ENCODE assay signal across 20 cellular contexts in the genomic region with DNA sequence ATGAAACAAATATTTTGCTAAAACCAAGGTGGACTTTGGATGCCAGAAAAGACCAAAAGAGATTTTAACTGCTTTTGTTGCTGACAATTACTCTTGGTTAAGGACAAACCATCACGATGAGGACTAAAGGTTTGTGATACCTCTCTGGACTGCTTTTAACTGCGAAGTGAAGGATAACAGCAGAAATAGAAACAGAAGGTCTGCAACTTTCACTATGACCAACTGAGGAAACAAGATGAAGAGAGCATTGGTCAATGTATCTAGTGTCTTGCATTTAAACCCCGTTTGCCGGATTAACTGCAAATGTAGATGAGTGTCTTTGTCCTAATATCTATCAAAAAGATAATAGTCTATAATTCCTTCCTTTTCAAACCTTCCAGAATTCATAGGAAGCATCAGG.
DNase-seq lines count a peak whose midpoint lies in the region; ATAC-seq, FAIRE-seq and TF ChIP-seq lines count a peak whose summit lies in the region.
"Had no signal": no experiment of that assay in that cellular context is flagged by ENCODE, and none has a peak within 500 bp of the region (broad histone marks: within the 10 kb centered on the region; RNA-seq: fewer than 3 reads in every experiment).

No MANE protein-coding gene starts in this region.

- no peaks in the 10 kb centered on the region for H3K79me1 ChIP-seq in H1 (ENCODE audit: low read depth, low read length)

- H2BK15ac ChIP-seq in H1 (ENCODE audit: low read length): no peak overlapping the region

- no peaks in the 10 kb centered on the region for H3K79me2 ChIP-seq in H1 (ENCODE audit: control insufficient read depth in 1 of 2, insufficient read depth in 2 of 2, low read length in 2 of 2)

- no peaks in the 10 kb centered on the region for H3K9me3 ChIP-seq in H1 (ENCODE audit: insufficient read depth in 2 of 2, low read depth in 1 of 2, low read length in 1 of 2)
- H3K9me3 ChIP-seq: BLaER1, MG63, SJSA1 had no signal

- no peak for TF ChIP-seq RAD21 in H1 (IDR thresholded peaks at IDR 0.05 in 1 of 2, conservative IDR thresholded peaks at IDR 0.05 in 1 of 2; ENCODE audit: low read depth in 2 of 2, low read length in 2 of 2)

- H4K91ac ChIP-seq in H1 (replicated peaks; ENCODE audit: insufficient read length, low read length): no peak overlapping the region

- no peak overlapping the region for H3K14ac ChIP-seq in H1 (ENCODE audit: insufficient read length)

- peak; percentile 54 for FAIRE-seq in GM12892 (lab: Jason Lieb, UNC)
- FAIRE-seq in H1 (lab: Jason Lieb, UNC): no peak
- FAIRE-seq: D721Med, GM19239 had no signal

- no peaks in the 10 kb centered on the region for H3K36me3 Mint-ChIP-seq in glutamatergic neuron (ENCODE audit: unreplicated experiment)
- H3K36me3 Mint-ChIP-seq: CD8-positive, alpha-beta memory T cell had no signal

- no peaks in the 10 kb centered on the region for H3K23me2 ChIP-seq in H1 (ENCODE audit: low read depth, low read length)

- no peak overlapping the region for H3K4ac ChIP-seq in H1 (replicated peaks; ENCODE audit: insufficient read length, low read depth, low read length)

- H4K20me1 ChIP-seq in H1 (replicated peaks in 1 of 2; ENCODE audit: control insufficient read depth in 1 of 2, insufficient read depth in 2 of 2, low read length in 2 of 2): no peaks in the 10 kb centered on the region
- H4K20me1 ChIP-seq: BLaER1 had no signal

- no peak overlapping the region for H2BK12ac ChIP-seq in H1 (ENCODE audit: low read depth, low read length)

- DNase-seq in GM12892 (ENCODE audit: insufficient read length): no peak
- no peak for DNase-seq in H1 (ENCODE audit: low read depth in 1 of 2, low spot score in 2 of 2)
- DNase-seq in glutamatergic neuron: no peak
- no peak for DNase-seq in nucleus accumbens (lab: John Stamatoyannopoulos, UW)
- DNase-seq: CD8-positive, alpha-beta memory T cell; DMS79; HCEC 1CT; MG63; NCI-H1092 treated with DMSO at 0.1 percent for 48 hours; NCI-H1694 treated with DMSO at 0.1 percent for 48 hours; NCI-H446; PC-3; T-helper 2 cell had no signal

- H4K5ac ChIP-seq in H1 (ENCODE audit: insufficient read length, low read depth, low read length): no peak overlapping the region

- no peaks in the 10 kb centered on the region for H3K36me3 ChIP-seq in H1 (ENCODE audit: control insufficient read depth in 2 of 4, insufficient read depth in 4 of 4, low read length in 3 of 4)
- H3K36me3 ChIP-seq: BLaER1, MG63, SJSA1 had no signal

- H3K4me3 Mint-ChIP-seq in glutamatergic neuron (ENCODE audit: unreplicated experiment): no peak overlapping the region
- H3K4me3 Mint-ChIP-seq: CD8-positive, alpha-beta memory T cell had no signal

- no peak overlapping the region for H3K27ac ChIP-seq in H1 (ENCODE audit: low read depth, low read length)
- H3K27ac ChIP-seq: BLaER1, SJSA1 had no signal

- CTCF ChIA-PET in H1 (lab: Charles Lee; ENCODE audit: partially characterized antibody): no interaction called here

- ATAC-seq in HG02610 (IDR thresholded peaks at IDR 0.05; ENCODE audit: unreplicated experiment): peak; percentile 56
- ATAC-seq in HG03439 (IDR thresholded peaks at IDR 0.05; ENCODE audit: unreplicated experiment): peak; percentile 62
- ATAC-seq in GM21723 (IDR thresholded peaks at IDR 0.05; ENCODE audit: unreplicated experiment): no peak
- ATAC-seq: PC-3 had no signal

- H3K9me3 Mint-ChIP-seq in glutamatergic neuron (ENCODE audit: unreplicated experiment): no peaks in the 10 kb centered on the region

- no peaks in the 10 kb centered on the region for H3K4me1 Mint-ChIP-seq in glutamatergic neuron (ENCODE audit: low read depth, unreplicated experiment)
- H3K4me1 Mint-ChIP-seq: CD8-positive, alpha-beta memory T cell had no signal

- no peak overlapping the region for H2BK120ac ChIP-seq in H1 (replicated peaks; ENCODE audit: low read depth, low read length)

- no peak overlapping the region for H3K4me3 ChIP-seq in H1 (ENCODE audit: extremely low read depth in 1 of 4, insufficient read depth in 2 of 4, low read depth in 3 of 4, low read length in 4 of 4)
- H3K4me3 ChIP-seq: BLaER1, MG63, SJSA1 had no signal

- POLR2A ChIA-PET in H1 (lab: Charles Lee; ENCODE audit: partially characterized antibody): no interaction called here

- 0 out of 2 replicates have a peak overlapping the region, but pooled peaks have one; percentile 67 for H2AFZ ChIP-seq in H1 (ENCODE audit: low read length)

- no peak for TF ChIP-seq EP300 in H1 (IDR thresholded peaks at IDR 0.05; ENCODE audit: borderline replicate concordance in 1 of 2, low read depth in 2 of 2, low read length in 2 of 2)

- H4K8ac ChIP-seq in H1 (ENCODE audit: extremely low read depth, insufficient read depth, low read length): no peak overlapping the region

- H3K56ac ChIP-seq in H1 (replicated peaks; ENCODE audit: insufficient read length, low read depth, low read length): no peak overlapping the region

- no peak for TF ChIP-seq POLR2A in GM12892 (IDR thresholded peaks at IDR 0.05; ENCODE audit: low read depth, low read length)
- TF ChIP-seq POLR2A in H1 (IDR thresholded peaks at IDR 0.05; ENCODE audit: control extremely low read depth in 1 of 2, low read depth in 2 of 2, low read length in 2 of 2): no peak

- H3K23ac ChIP-seq in H1 (ENCODE audit: insufficient read length): no peak overlapping the region

- no peak overlapping the region for H2AK5ac ChIP-seq in H1 (ENCODE audit: low read depth, low read length)

- H3K27me3 ChIP-seq in H1 (replicated peaks in 1 of 4; ENCODE audit: control insufficient read depth in 3 of 4, extremely low read depth in 1 of 4, insufficient read depth in 3 of 4, low read length in 3 of 4): no peaks in the 10 kb centered on the region
- H3K27me3 ChIP-seq: BLaER1, MG63, SJSA1 had no signal

- H2BK20ac ChIP-seq in H1 (ENCODE audit: low read length): no peak overlapping the region

- H3K27ac Mint-ChIP-seq in glutamatergic neuron (ENCODE audit: unreplicated experiment): no peak overlapping the region
- H3K27ac Mint-ChIP-seq: CD8-positive, alpha-beta memory T cell had no signal

- H3K4me1 ChIP-seq in H1 (replicated peaks in 1 of 4; ENCODE audit: control insufficient read depth in 3 of 4, insufficient read depth in 4 of 4, low read length in 3 of 4): no peaks in the 10 kb centered on the region
- H3K4me1 ChIP-seq: BLaER1, SJSA1 had no signal

- no peak overlapping the region for H3K18ac ChIP-seq in H1 (ENCODE audit: extremely low read depth, low read length)

- 86% methylated on average over 4 of the region's 4 CpGs; no CpG with 5 or more reads in 1 of the 2 experiments for WGBS in H1 (ENCODE audit: extremely low coverage in 1 of 2, insufficient coverage in 1 of 2, insufficient read length in 1 of 2, insufficient replicate concordance in 2 of 2, low coverage in 1 of 2, low lambda C conversion rate in 2 of 2, missing lambda C conversion rate in 1 of 2), 2 experiments

- no peak overlapping the region for H3K9ac ChIP-seq in H1 (replicated peaks in 1 of 4; ENCODE audit: extremely low read depth in 1 of 4, low read depth in 3 of 4, low read length in 3 of 4)
- H3K9ac ChIP-seq: BLaER1 had no signal

- peaks cover 2% of the 10 kb centered on the region for H3K27me3 Mint-ChIP-seq in glutamatergic neuron (ENCODE audit: unreplicated experiment)
- H3K27me3 Mint-ChIP-seq: CD8-positive, alpha-beta memory T cell had no signal

- H3K4me2 ChIP-seq in H1 (ENCODE audit: insufficient read depth in 1 of 2, low read depth in 2 of 2, low read length in 2 of 2): no peak overlapping the region
- H3K4me2 ChIP-seq: BLaER1 had no signal

- TF ChIP-seq CTCF in H1 (IDR thresholded peaks at IDR 0.05; ENCODE audit: control extremely low read depth in 1 of 3, insufficient read depth in 1 of 3, low read depth in 1 of 3, low read length in 3 of 3): no peak
- TF ChIP-seq CTCF in glutamatergic neuron (IDR thresholded peaks at IDR 0.05; ENCODE audit: partially characterized antibody, unreplicated experiment): no peak

- H2BK5ac ChIP-seq in H1 (ENCODE audit: low read depth, low read length): no peak overlapping the region

TF ChIP-seq in H1, 55 proteins besides CTCF, POLR2A, EP300 and RAD21:
- TF ChIP-seq CREB1 (IDR thresholded peaks at IDR 0.05) (no peak), SP4 (IDR thresholded peaks at IDR 0.05; ENCODE audit: low read length) (no peak), RXRA (IDR thresholded peaks at IDR 0.05; ENCODE audit: insufficient read depth, low read depth, low read length) (no peak)
